1 cellular context compared by ENCODE assay signal in the genomic region with DNA sequence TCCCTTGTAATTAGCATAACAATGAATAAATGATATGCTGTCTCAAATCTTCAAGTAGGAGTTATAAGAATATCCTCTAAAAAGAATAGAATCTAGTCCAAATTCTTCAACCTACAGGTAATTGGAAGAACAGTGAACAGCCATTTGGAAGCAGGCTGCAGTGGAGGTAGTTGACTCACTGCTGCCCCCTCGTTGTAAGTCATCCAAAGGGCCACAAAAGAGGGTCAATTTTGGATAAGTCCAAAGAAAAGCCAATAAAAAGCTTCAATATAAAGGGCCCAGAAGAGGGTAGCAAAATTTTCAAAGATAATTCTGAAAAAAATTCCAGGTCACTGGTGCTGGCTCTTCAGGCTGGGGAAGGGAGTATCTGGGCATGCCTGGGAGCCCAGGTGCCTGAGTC.
TF ChIP-seq lines count a peak whose summit lies in the region.

No MANE protein-coding gene starts in this region.

TF ChIP-seq in HepG2, 621 proteins besides CTCF, POLR2A, EP300 and RAD21 (continued from another document):
- peak; percentile 39 for TF ChIP-seq XRCC5 (optimal IDR thresholded peaks at IDR 0.05; ENCODE audit: low read length)
- TF ChIP-seq STAG1 (CRISPR knock-in tag; IDR thresholded peaks at IDR 0.05), result peak; percentile 60
